13 cellular contexts compared by ENCODE assay signal in genomic region chr17:80526116-80526910, GRCh38.
"Had no signal": no experiment of that assay in that cellular context is flagged by ENCODE, and none has a peak within 500 bp of the region (broad histone marks: within the 10 kb centered on the region; RNA-seq: fewer than 3 reads in every experiment).

No MANE protein-coding gene starts in this region.

- FAIRE-seq: islet of Langerhans, pancreas had no signal

- H3K27me3 ChIP-seq: brain microvascular endothelial cell, pancreas had no signal

- DNase-seq: activated CD4-positive, alpha-beta memory T cell treated with anti-CD3 and anti-CD28 coated beads for 36 hours; activated effector memory CD4-positive, alpha-beta T cell treated with anti-CD3 and anti-CD28 coated beads, Interleukin-2, amount 50 U/mL, for 16 hours; activated T-cell treated with anti-CD3 and anti-CD28 coated beads, Interleukin-2, amount 50 U/mL, for 4 hours; amygdala; brain microvascular endothelial cell; effector memory CD4-positive, alpha-beta T cell; erythroblast; hippocampal formation; left lung; pancreas; stimulated activated CD4-positive, alpha-beta T cell treated with anti-CD3 and anti-CD28 coated beads, Interleukin-15, amount 100 ng/mL, for 24 hours; stimulated activated CD4-positive, alpha-beta T cell treated with anti-CD3 and anti-CD28 coated beads, Interleukin-4, amount 100 ng/mL, for 24 hours had no signal

- H3K27ac ChIP-seq: brain microvascular endothelial cell, left lung, pancreas had no signal

- H3K36me3 ChIP-seq: brain microvascular endothelial cell, left lung, pancreas had no signal

- H3K9me3 ChIP-seq: left lung, pancreas had no signal

- H3K4me1 ChIP-seq: left lung, pancreas had no signal

- H3K4me3 ChIP-seq: left lung, pancreas had no signal

- ATAC-seq: activated T-cell treated with anti-CD3 and anti-CD28 coated beads, Interleukin-2, amount 50 U/mL, for 4 hours; left lung; pancreas had no signal
